Comparison of ENCODE assay signal across 1 cellular context in the genomic region with DNA sequence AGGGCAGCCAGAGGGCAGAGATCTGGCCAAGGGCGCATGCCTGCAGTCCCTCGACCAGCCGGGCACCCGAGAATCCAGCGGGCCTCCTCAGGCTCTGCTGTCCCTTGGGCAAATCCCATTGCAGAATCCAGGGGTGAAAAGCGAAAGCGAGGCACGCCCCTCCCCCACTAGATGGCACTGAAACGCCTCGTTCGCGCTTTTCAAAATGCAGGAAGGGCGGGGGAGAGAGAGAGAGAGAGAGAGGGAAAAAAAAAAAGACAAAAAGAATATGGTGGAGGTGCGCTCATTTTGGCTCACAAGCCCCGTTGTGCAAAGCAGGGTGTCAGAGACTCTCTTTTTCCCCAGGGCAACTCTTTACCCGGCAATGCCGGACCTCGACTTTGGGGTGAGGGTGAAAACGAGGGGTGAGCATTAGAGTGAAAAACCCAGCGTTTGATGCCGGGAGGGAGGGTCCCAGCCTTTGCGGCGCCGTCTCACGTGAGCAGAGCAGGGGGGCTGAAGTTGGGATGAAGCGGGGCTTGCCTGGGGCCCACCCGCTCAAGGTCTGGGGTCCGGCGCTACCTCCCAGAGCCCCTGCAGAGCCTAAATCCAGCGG.
A peak's percentile ranks its signal among the peaks of the same experiment; 100 is the strongest.
TF ChIP-seq lines count a peak whose summit lies in the region.

No MANE protein-coding gene starts in this region.

TF ChIP-seq in HEK293, 187 proteins besides CTCF, POLR2A, EP300 and RAD21 (continued from another document):
- TF ChIP-seq REPIN1 (tag by site-specific recombination; IDR thresholded peaks at IDR 0.05; ENCODE audit: low read depth) (peak; percentile 44; the same call in 1 of the 2 replicates), ZBTB26 (tag by site-specific recombination; optimal IDR thresholded peaks at IDR 0.05) (peak; percentile 32), ZNF521 (tag by site-specific recombination; IDR thresholded peaks at IDR 0.05) (no peak), ZFP41 (tag by site-specific recombination; IDR thresholded peaks at IDR 0.05; ENCODE audit: borderline replicate concordance) (no peak), ZNF140 (tag by site-specific recombination; IDR thresholded peaks at IDR 0.05) (no peak), KLF7 (tag by site-specific recombination; IDR thresholded peaks at IDR 0.05; ENCODE audit: borderline replicate concordance) (peak; percentile 75), ZNF169 (tag by site-specific recombination; IDR thresholded peaks at IDR 0.05) (no peak), ZNF138 (tag by site-specific recombination; IDR thresholded peaks at IDR 0.05; ENCODE audit: borderline replicate concordance) (no peak), ZBTB11 (tag by site-specific recombination; conservative IDR thresholded peaks at IDR 0.05; ENCODE audit: low read depth) (peak; percentile 40; the same call in 1 of the 2 replicates), ZNF747 (tag by site-specific recombination; IDR thresholded peaks at IDR 0.05) (no peak), ZNF24 (tag by site-specific recombination; IDR thresholded peaks at IDR 0.05) (peak; percentile 31; the same call in 1 of the 2 replicates), ZNF518A (tag by site-specific recombination; conservative IDR thresholded peaks at IDR 0.05; ENCODE audit: low read depth) (peak; percentile 9), FEZF1 (tag by site-specific recombination; IDR thresholded peaks at IDR 0.05) (peak; percentile 33; the same call in 1 of the 2 replicates), ZNF654 (tag by site-specific recombination; IDR thresholded peaks at IDR 0.05; ENCODE audit: low read depth) (peak; percentile 100), KLF9 (tag by site-specific recombination; IDR thresholded peaks at IDR 0.05; ENCODE audit: low read depth) (peak; percentile 58), PRDM1 (tag by site-specific recombination; IDR thresholded peaks at IDR 0.05) (peak; percentile 97), IKZF3 (tag by site-specific recombination; IDR thresholded peaks at IDR 0.05) (peak; percentile 81)
- TF ChIP-seq, protein P1, sequence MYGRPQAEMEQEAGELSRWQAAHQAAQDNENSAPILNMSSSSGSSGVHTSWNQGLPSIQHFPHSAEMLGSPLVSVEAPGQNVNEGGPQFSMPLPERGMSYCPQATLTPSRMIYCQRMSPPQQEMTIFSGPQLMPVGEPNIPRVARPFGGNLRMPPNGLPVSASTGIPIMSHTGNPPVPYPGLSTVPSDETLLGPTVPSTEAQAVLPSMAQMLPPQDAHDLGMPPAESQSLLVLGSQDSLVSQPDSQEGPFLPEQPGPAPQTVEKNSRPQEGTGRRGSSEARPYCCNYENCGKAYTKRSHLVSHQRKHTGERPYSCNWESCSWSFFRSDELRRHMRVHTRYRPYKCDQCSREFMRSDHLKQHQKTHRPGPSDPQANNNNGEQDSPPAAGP (tag by site-specific recombination; IDR thresholded peaks at IDR 0.05), result 0 out of 2 replicates have a peak, but pooled peaks have one; percentile 27
- TF ChIP-seq, protein P2, sequence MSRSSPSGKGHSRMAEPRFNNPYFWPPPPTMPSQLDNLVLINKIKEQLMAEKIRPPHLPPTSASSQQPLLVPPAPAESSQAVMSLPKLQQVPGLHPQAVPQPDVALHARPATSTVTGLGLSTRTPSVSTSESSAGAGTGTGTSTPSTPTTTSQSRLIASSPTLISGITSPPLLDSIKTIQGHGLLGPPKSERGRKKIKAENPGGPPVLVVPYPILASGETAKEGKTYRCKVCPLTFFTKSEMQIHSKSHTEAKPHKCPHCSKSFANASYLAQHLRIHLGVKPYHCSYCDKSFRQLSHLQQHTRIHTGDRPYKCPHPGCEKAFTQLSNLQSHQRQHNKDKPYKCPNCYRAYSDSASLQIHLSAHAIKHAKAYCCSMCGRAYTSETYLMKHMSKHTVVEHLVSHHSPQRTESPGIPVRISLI (tag by site-specific recombination; IDR thresholded peaks at IDR 0.05), result peak; percentile 95
